ENCODE assay signal across 10 cellular contexts in genomic region chr21:34722684-34723300, GRCh38. TPM values are rescaled to one million over a fixed set of nuclear protein-coding genes. Genes with fewer than 3 reads are reported as not detected.
A peak's percentile ranks its signal among the peaks of the same experiment; 100 is the strongest.
DNase-seq lines count a peak whose midpoint lies in the region; ATAC-seq and TF ChIP-seq lines count a peak whose summit lies in the region.
"Had no signal": no experiment of that assay in that cellular context is flagged by ENCODE, and none has a peak within 500 bp of the region (broad histone marks: within the 10 kb centered on the region; RNA-seq: fewer than 3 reads in every experiment).

No MANE protein-coding gene starts in this region.

- peaks cover 12% of the 10 kb centered on the region for H3K27me3 Mint-ChIP-seq in activated CD4-positive, alpha-beta memory T cell treated with anti-CD3 and anti-CD28 coated beads for 36 hours
- peaks cover 23% of the 10 kb centered on the region for H3K27me3 Mint-ChIP-seq in activated CD4-positive, alpha-beta memory T cell treated with anti-CD3 and anti-CD28 coated beads, Interleukin-2, amount 10 ng/mL, durations not matched to agents 7 days and 5 days

- ATAC-seq in HG03159 (IDR thresholded peaks at IDR 0.05; ENCODE audit: unreplicated experiment) (no peak), HG02870 (IDR thresholded peaks at IDR 0.05; ENCODE audit: unreplicated experiment) (no peak)

- no peak overlapping the region for H3K27ac Mint-ChIP-seq in activated CD4-positive, alpha-beta memory T cell treated with anti-CD3 and anti-CD28 coated beads for 36 hours
- H3K27ac Mint-ChIP-seq in activated CD4-positive, alpha-beta memory T cell treated with anti-CD3 and anti-CD28 coated beads, Interleukin-2, amount 10 ng/mL, durations not matched to agents 7 days and 5 days = no peak overlapping the region

- WGBS in stomach, 5 donors = 65 to 73% (median 69%) methylated on average over 7 of the region's 7 CpGs

- H3K4me1 Mint-ChIP-seq in activated CD4-positive, alpha-beta memory T cell treated with anti-CD3 and anti-CD28 coated beads for 36 hours (ENCODE audit: low read depth) = no peaks in the 10 kb centered on the region
- H3K4me1 Mint-ChIP-seq in activated CD4-positive, alpha-beta memory T cell treated with anti-CD3 and anti-CD28 coated beads, Interleukin-2, amount 10 ng/mL, durations not matched to agents 7 days and 5 days = peaks cover 27% of the 10 kb centered on the region

- H3K27me3 ChIP-seq in stomach = peaks cover 0 to 12% (median 0%) of the 10 kb centered on the region in 3 donors

- H3K36me3 ChIP-seq in stomach = no peaks in the 10 kb centered on the region

- POLR2A ChIA-PET in activated CD4-positive, alpha-beta memory T cell treated with anti-CD3 and anti-CD28 coated beads for 36 hours (lab: Charles Lee) = no interaction called here
- POLR2A ChIA-PET in activated CD4-positive, alpha-beta memory T cell treated with anti-CD3 and anti-CD28 coated beads, Interleukin-2, amount 10 ng/mL, durations not matched to agents 7 days and 5 days (lab: Charles Lee) = interaction anchor here (0.6 kb wide), 1 partner anchor 337 kb away, joined by 3 read pairs; no protein-coding TSS in a partner anchor

- DNase-seq in activated CD4-positive, alpha-beta memory T cell treated with anti-CD3 and anti-CD28 coated beads for 36 hours = peak; percentile 37
- no peak for DNase-seq in activated CD4-positive, alpha-beta memory T cell treated with anti-CD3 and anti-CD28 coated beads, Interleukin-2, amount 10 ng/mL, durations not matched to agents 7 days and 5 days
- peak; percentile 22 to 34 for DNase-seq in activated CD4-positive, alpha-beta T cell treated with anti-CD3 and anti-CD28 coated beads for 4 hours
- DNase-seq in foreskin fibroblast = no peak
- no peak for DNase-seq in stomach
- DNase-seq in head of caudate nucleus = no peak
- DNase-seq: NCI-H2029 treated with DMSO at 0.1 percent for 48 hours had no signal

- no peak overlapping the region for H3K4me3 ChIP-seq in foreskin fibroblast (ENCODE audit: low read depth in 1 of 2, low read length in 2 of 2)
- H3K4me3 ChIP-seq in stomach = no peak overlapping the region

- no peaks in the 10 kb centered on the region for H3K36me3 Mint-ChIP-seq in activated CD4-positive, alpha-beta memory T cell treated with anti-CD3 and anti-CD28 coated beads for 36 hours
- peaks cover 4% of the 10 kb centered on the region for H3K36me3 Mint-ChIP-seq in activated CD4-positive, alpha-beta memory T cell treated with anti-CD3 and anti-CD28 coated beads, Interleukin-2, amount 10 ng/mL, durations not matched to agents 7 days and 5 days (ENCODE audit: low read depth)

- H3K9me3 Mint-ChIP-seq in activated CD4-positive, alpha-beta memory T cell treated with anti-CD3 and anti-CD28 coated beads for 36 hours = no peaks in the 10 kb centered on the region
- no peaks in the 10 kb centered on the region for H3K9me3 Mint-ChIP-seq in activated CD4-positive, alpha-beta memory T cell treated with anti-CD3 and anti-CD28 coated beads, Interleukin-2, amount 10 ng/mL, durations not matched to agents 7 days and 5 days

- TF ChIP-seq CTCF in foreskin fibroblast (IDR thresholded peaks at IDR 0.05; ENCODE audit: low read depth, low read length) = peak; percentile 25
- peak in 4 of 7 experiments; percentile 23 to 47 (median 34) for TF ChIP-seq CTCF in stomach (IDR thresholded peaks at IDR 0.05)

- H3K9me3 ChIP-seq in stomach = no peaks in the 10 kb centered on the region

- no peak for TF ChIP-seq EP300 in stomach (IDR thresholded peaks at IDR 0.05)

- CTCF ChIA-PET in activated CD4-positive, alpha-beta memory T cell treated with anti-CD3 and anti-CD28 coated beads for 36 hours (lab: Charles Lee) = interaction anchor here (0.6 to 3.4 kb wide), 11 partner anchors 8 to 1304 kb away, joined by 3 to 21 read pairs (median 4); no protein-coding TSS in a partner anchor
- CTCF ChIA-PET in activated CD4-positive, alpha-beta memory T cell treated with anti-CD3 and anti-CD28 coated beads, Interleukin-2, amount 10 ng/mL, durations not matched to agents 7 days and 5 days (lab: Charles Lee) = interaction anchor here (0.9 to 2.1 kb wide), 3 partner anchors 11 to 1117 kb away, joined by 3 to 6 read pairs (median 5); no protein-coding TSS in a partner anchor

- intact Hi-C loops in activated CD4-positive, alpha-beta memory T cell treated with anti-CD3 and anti-CD28 coated beads for 36 hours (cut with micrococcal nuclease) = no loop called here
- intact Hi-C loops in stomach (cut with DNase I; ENCODE audit: low total_unique reads) = no loop called here
- intact Hi-C loops in head of caudate nucleus (cut with DNase I) = no loop called here

- no peak overlapping the region for H3K4me3 Mint-ChIP-seq in activated CD4-positive, alpha-beta memory T cell treated with anti-CD3 and anti-CD28 coated beads for 36 hours
- no peak overlapping the region for H3K4me3 Mint-ChIP-seq in activated CD4-positive, alpha-beta memory T cell treated with anti-CD3 and anti-CD28 coated beads, Interleukin-2, amount 10 ng/mL, durations not matched to agents 7 days and 5 days

- no peak for TF ChIP-seq POLR2A in stomach (IDR thresholded peaks at IDR 0.05)

- peaks cover 0 to 34% (median 25%) of the 10 kb centered on the region in 4 donors for H3K4me1 ChIP-seq in stomach

- H3K27ac ChIP-seq in stomach = peak overlapping the region in 2 of 5 donors; percentile 50 to 74
- H3K27ac ChIP-seq: epithelial cell of prostate had no signal

RNA-seq across cellular contexts. Expression of gene CLIC6, which starts 54.0 kb away (rescaled TPM):
- under 1 TPM; 0.10 to 0.14 TPM for total RNA-seq in activated CD4-positive, alpha-beta memory T cell treated with anti-CD3 and anti-CD28 coated beads for 36 hours
- total RNA-seq in activated CD4-positive, alpha-beta memory T cell treated with anti-CD3 and anti-CD28 coated beads, Interleukin-2, amount 10 ng/mL, durations not matched to agents 7 days and 5 days = under 1 TPM in 1 of 2 experiments, not detected in 1; 0.08 TPM
- total RNA-seq in stomach = 10 to 100 TPM in 4 of 5 donors, 1 to 10 TPM in 1; 3.8 to 84.9 (median 64.3) TPM
- 100 to 1,000 TPM in 1 of 3 donors, 10 to 100 TPM in 2; 42.0 to 103 (median 65.2) TPM for polyA plus RNA-seq in stomach

Comparison
In these comparisons a context has a peak if more than half of its experiments do, and no peak if none do; other contexts are left out.
1. DNase-seq: peak in activated CD4-positive, alpha-beta memory T cell treated with anti-CD3 and anti-CD28 coated beads for 36 hours (single experiment) and activated CD4-positive, alpha-beta T cell treated with anti-CD3 and anti-CD28 coated beads for 4 hours (2 of 2); none in activated CD4-positive, alpha-beta memory T cell treated with anti-CD3 and anti-CD28 coated beads, Interleukin-2, amount 10 ng/mL, durations not matched to agents 7 days and 5 days (single experiment), foreskin fibroblast (0 of 2), stomach (single experiment) and head of caudate nucleus (0 of 42).
2. RNA of gene CLIC6, which starts 54.0 kb away (total RNA-seq): 3.8 to 84.9 TPM in stomach; 0.10 to 0.14 TPM in activated CD4-positive, alpha-beta memory T cell treated with anti-CD3 and anti-CD28 coated beads for 36 hours and 0.08 TPM in activated CD4-positive, alpha-beta memory T cell treated with anti-CD3 and anti-CD28 coated beads, Interleukin-2, amount 10 ng/mL, durations not matched to agents 7 days and 5 days; every median in the first group is over 4 times any median in the second.